Comparison of ENCODE assay signal across 22 cellular contexts in the genomic region with DNA sequence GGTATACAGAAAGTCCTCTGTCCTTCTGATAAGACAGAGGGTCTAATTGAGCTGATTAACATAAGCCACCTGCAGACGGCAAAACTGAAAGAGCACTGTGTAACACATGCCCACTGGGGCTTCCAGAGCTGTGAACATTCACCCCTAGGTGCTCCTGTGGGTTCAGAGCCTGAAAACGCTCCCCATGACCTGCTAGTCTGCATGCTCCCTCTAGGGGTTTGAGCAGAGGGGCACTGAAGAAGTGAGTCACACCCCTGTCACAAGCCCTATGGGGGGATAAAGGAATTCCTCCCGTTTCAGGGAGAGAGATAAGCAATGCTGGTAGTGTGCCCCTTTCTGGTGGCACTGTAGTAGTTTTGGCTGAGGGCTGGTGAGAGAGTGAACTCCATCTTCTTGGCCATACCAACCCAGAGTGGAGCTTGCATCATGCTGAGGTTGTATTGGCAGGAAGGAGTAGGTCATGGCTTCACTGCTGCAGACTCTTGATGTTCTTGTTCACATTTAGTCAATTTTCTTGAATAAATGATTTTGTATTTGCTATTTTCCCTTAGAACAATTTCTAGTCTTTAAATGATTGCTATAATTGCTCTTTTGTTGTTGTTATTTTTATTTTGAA.
DNase-seq lines count a peak whose midpoint lies in the region; ATAC-seq and TF ChIP-seq lines count a peak whose summit lies in the region.
"Had no signal": no experiment of that assay in that cellular context is flagged by ENCODE, and none has a peak within 500 bp of the region (broad histone marks: within the 10 kb centered on the region; RNA-seq: fewer than 3 reads in every experiment).

No MANE protein-coding gene starts in this region.

- H3K27me3 Mint-ChIP-seq in activated naive CD4-positive, alpha-beta T cell treated with anti-CD3 and anti-CD28 coated beads, Interleukin-2, amount 10 ng/mL, durations not matched to agents 7 days and 5 days = no peaks in the 10 kb centered on the region
- H3K27me3 Mint-ChIP-seq: central memory CD8-positive, alpha-beta T cell had no signal

- no peak overlapping the region for H3K27ac Mint-ChIP-seq in activated naive CD4-positive, alpha-beta T cell treated with anti-CD3 and anti-CD28 coated beads, Interleukin-2, amount 10 ng/mL, durations not matched to agents 7 days and 5 days
- H3K27ac Mint-ChIP-seq: activated T-helper 2 cell treated with anti-CD3 and anti-CD28 coated beads, Interferon-gamma antibody, Interleukin-2, Interleukin-4, amounts not matched to agents 10 μg/mL and 5 μg/mL and 100 μg/mL, durations not matched to agents 14 hours and 24 hours and 36 hours; natural killer cell; T-helper 1 cell treated with Interleukin-12 subunit alpha and Interleukin-12 subunit beta and Interleukin-4 antibody, amounts not matched to agents 30 μg/mL and 1 μg/mL, for 36 hours had no signal

- CTCF ChIA-PET in activated naive CD4-positive, alpha-beta T cell treated with anti-CD3 and anti-CD28 coated beads, Interleukin-2, amount 10 ng/mL, durations not matched to agents 7 days and 5 days (lab: Charles Lee) = no interaction called here

- H3K36me3 Mint-ChIP-seq in activated naive CD4-positive, alpha-beta T cell treated with anti-CD3 and anti-CD28 coated beads, Interleukin-2, amount 10 ng/mL, durations not matched to agents 7 days and 5 days = no peaks in the 10 kb centered on the region
- H3K36me3 Mint-ChIP-seq: natural killer cell had no signal

- TF ChIP-seq CTCF in BE2C (IDR thresholded peaks at IDR 0.05; ENCODE audit: low read depth, low read length) = no peak

- H3K4me1 ChIP-seq in BE2C = peaks cover 7% of the 10 kb centered on the region; the same call in 1 of the 2 replicates

- H3K4me1 Mint-ChIP-seq in activated naive CD4-positive, alpha-beta T cell treated with anti-CD3 and anti-CD28 coated beads, Interleukin-2, amount 10 ng/mL, durations not matched to agents 7 days and 5 days = no peaks in the 10 kb centered on the region
- H3K4me1 Mint-ChIP-seq: central memory CD8-positive, alpha-beta T cell; natural killer cell had no signal

- ATAC-seq in GM18867 (IDR thresholded peaks at IDR 0.05; ENCODE audit: unreplicated experiment) = peak; percentile 62
- peak; percentile 63 for ATAC-seq in GM21529 (IDR thresholded peaks at IDR 0.05; ENCODE audit: unreplicated experiment)
- ATAC-seq: natural killer cell had no signal

- H3K9me3 Mint-ChIP-seq in activated naive CD4-positive, alpha-beta T cell treated with anti-CD3 and anti-CD28 coated beads, Interleukin-2, amount 10 ng/mL, durations not matched to agents 7 days and 5 days = no peaks in the 10 kb centered on the region
- H3K9me3 Mint-ChIP-seq: activated T-helper 2 cell treated with anti-CD3 and anti-CD28 coated beads, Interferon-gamma antibody, Interleukin-2, Interleukin-4, amounts not matched to agents 10 μg/mL and 5 μg/mL and 100 μg/mL, durations not matched to agents 14 hours and 24 hours and 36 hours; T-helper 1 cell treated with Interleukin-12 subunit alpha and Interleukin-12 subunit beta and Interleukin-4 antibody, amounts not matched to agents 30 μg/mL and 1 μg/mL, for 36 hours had no signal

- no peak overlapping the region for H3K4me3 Mint-ChIP-seq in activated naive CD4-positive, alpha-beta T cell treated with anti-CD3 and anti-CD28 coated beads, Interleukin-2, amount 10 ng/mL, durations not matched to agents 7 days and 5 days
- H3K4me3 Mint-ChIP-seq: central memory CD8-positive, alpha-beta T cell; natural killer cell; T-helper 1 cell treated with Interleukin-12 subunit alpha and Interleukin-12 subunit beta and Interleukin-4 antibody, amounts not matched to agents 30 μg/mL and 1 μg/mL, for 36 hours had no signal

- H3K9me3 ChIP-seq in BE2C = no peaks in the 10 kb centered on the region
- H3K9me3 ChIP-seq: thoracic aorta had no signal

- no peaks in the 10 kb centered on the region for H3K36me3 ChIP-seq in BE2C
- H3K36me3 ChIP-seq: thoracic aorta had no signal

- H3K4me3 ChIP-seq in BE2C (ENCODE audit: low read depth, low read length) = no peak overlapping the region
- H3K4me3 ChIP-seq: thoracic aorta had no signal

- peak; percentile 63 for DNase-seq in NAMALWA (ENCODE audit: low spot score)
- peak; percentile 11 for DNase-seq in iPS-NIHi7 (ENCODE audit: extremely low spot score)
- DNase-seq in activated naive CD4-positive, alpha-beta T cell treated with anti-CD3 and anti-CD28 coated beads, Interleukin-2, amount 10 ng/mL, durations not matched to agents 7 days and 5 days = no peak
- DNase-seq in BE2C = no peak
- no peak for DNase-seq in putamen (ENCODE audit: low spot score)
- DNase-seq: activated CD4-positive, CD25-positive, alpha-beta regulatory T cell; amniotic stem cell; Calu3; effector CD4-positive, alpha-beta T cell; kidney; natural killer cell; NCI-H1694 treated with DMSO at 0.1 percent for 48 hours; posterior cingulate gyrus; small intestine; stimulated activated CD4-positive, alpha-beta T cell treated with anti-CD3 and anti-CD28 coated beads, Interleukin-4, amount 100 ng/mL, for 4 hours; stimulated activated CD8-positive, alpha-beta memory T cell treated with anti-CD3 and anti-CD28 coated beads, Interleukin-4, amount 100 ng/mL, for 48 hours had no signal

- no peaks in the 10 kb centered on the region for H3K27me3 ChIP-seq in BE2C

Comparison
In these comparisons a context has a peak if more than half of its experiments do, and no peak if none do; other contexts are left out.
1. DNase-seq: peak in NAMALWA (single experiment) and iPS-NIHi7 (single experiment); none in activated naive CD4-positive, alpha-beta T cell treated with anti-CD3 and anti-CD28 coated beads, Interleukin-2, amount 10 ng/mL, durations not matched to agents 7 days and 5 days (single experiment), BE2C (single experiment) and putamen (single experiment).